Comparison of ENCODE assay signal across 35 cellular contexts in the genomic region with DNA sequence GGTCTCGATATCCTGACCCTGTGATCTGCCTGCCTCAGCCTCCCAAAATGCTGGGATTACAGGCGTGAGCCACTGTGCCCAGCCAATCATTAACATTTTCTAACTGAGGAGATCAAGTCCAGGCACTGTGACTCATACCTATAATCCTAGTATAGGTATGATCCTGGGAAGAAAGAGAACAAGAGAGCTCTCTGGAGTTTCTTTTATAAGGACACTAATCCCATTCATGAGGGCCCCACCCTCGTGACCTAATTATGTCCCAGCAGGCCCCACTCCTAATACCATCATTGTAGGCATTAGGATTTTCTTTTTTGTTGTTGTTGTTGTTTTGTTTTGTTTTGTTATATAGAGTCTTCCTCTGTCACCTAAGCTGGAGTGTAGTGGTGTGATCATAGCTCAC.
"Had no signal": no experiment of that assay in that cellular context is flagged by ENCODE, and none has a peak within 500 bp of the region (broad histone marks: within the 10 kb centered on the region; RNA-seq: fewer than 3 reads in every experiment).

No MANE protein-coding gene starts in this region.

- H3K36me3 ChIP-seq: MG63 had no signal

- H3K9me3 ChIP-seq: MG63 had no signal

- H3K27me3 ChIP-seq: MG63 had no signal

- DNase-seq: Karpas-422, Kasumi-1, MG63, MM.1S, MV-4-11, NCI-H1048, NCI-H1092, NCI-H1092 treated with DMSO at 0.1 percent for 48 hours, NCI-H1105, NCI-H1105 treated with DMSO at 0.1 percent for 48 hours, NCI-H1417, NCI-H1417 treated with DMSO at 0.1 percent for 48 hours, NCI-H1436, NCI-H1436 treated with DMSO at 0.1 percent for 48 hours, NCI-H146, NCI-H1694, NCI-H1694 treated with DMSO at 0.1 percent for 48 hours, NCI-H187, NCI-H187 treated with DMSO at 0.1 percent for 48 hours, NCI-H1930, NCI-H2029, NCI-H2029 treated with DMSO at 0.1 percent for 48 hours, NCI-H2081, NCI-H2081 treated with DMSO at 0.1 percent for 48 hours, NCI-H2107, NCI-H2171, NCI-H2171 treated with DMSO at 0.1 percent for 48 hours, NCI-H2227 treated with DMSO at 0.1 percent for 48 hours, NCI-H226, NCI-H345, NCI-H446, NCI-H446 treated with DMSO at 0.1 percent for 48 hours, NCI-H510A, NCI-H510A treated with DMSO at 0.1 percent for 48 hours, NCI-H524 had no signal

- H3K4me3 ChIP-seq: MG63 had no signal
